In genomic region chr14:94040247-94040646, GRCh38 we compare ENCODE assay signal across 39 cellular contexts. TPM values are rescaled to one million over a fixed set of nuclear protein-coding genes. Genes with fewer than 3 reads are reported as not detected.
"Had no signal": no experiment of that assay in that cellular context is flagged by ENCODE, and none has a peak within 500 bp of the region (broad histone marks: within the 10 kb centered on the region; RNA-seq: fewer than 3 reads in every experiment).

No MANE protein-coding gene starts in this region.

- H3K4me3 Mint-ChIP-seq: activated CD4-positive, alpha-beta memory T cell treated with anti-CD3 and anti-CD28 coated beads, Interleukin-2, amount 10 ng/mL, durations not matched to agents 7 days and 5 days; activated CD8-positive, alpha-beta memory T cell treated with anti-CD3 and anti-CD28 coated beads, Interleukin-2, amount 10 ng/mL, durations not matched to agents 7 days and 5 days; activated naive CD8-positive, alpha-beta T cell; activated naive CD8-positive, alpha-beta T cell treated with anti-CD3 and anti-CD28 coated beads, Interleukin-2, amount 50 U/mL, for 24 hours; T-cell had no signal

- FAIRE-seq: RCC 7860 had no signal

- ATAC-seq: activated CD8-positive, alpha-beta memory T cell treated with anti-CD3 and anti-CD28 coated beads, Interleukin-2, amount 10 ng/mL, durations not matched to agents 7 days and 5 days; activated naive CD8-positive, alpha-beta T cell treated with anti-CD3 and anti-CD28 coated beads, Interleukin-2, amount 50 U/mL, for 24 hours; Right ventricle myocardium inferior; SK-N-SH treated with all-trans-retinoic acid at 6 μM for 48 hours; T-cell had no signal

- H3K9me3 ChIP-seq: MG63 had no signal

- H3K9me3 Mint-ChIP-seq: activated CD4-positive, alpha-beta memory T cell treated with anti-CD3 and anti-CD28 coated beads, Interleukin-2, amount 10 ng/mL, durations not matched to agents 7 days and 5 days; activated naive CD8-positive, alpha-beta T cell treated with anti-CD3 and anti-CD28 coated beads, Interleukin-2, amount 50 U/mL, for 24 hours; activated T-helper 2 cell treated with anti-CD3 and anti-CD28 coated beads, Interferon-gamma antibody, Interleukin-2, Interleukin-4, amounts not matched to agents 10 μg/mL and 5 μg/mL and 100 μg/mL, durations not matched to agents 14 hours and 24 hours and 36 hours; T-cell had no signal

- H3K27ac ChIP-seq: brain microvascular endothelial cell, PC-9, RWPE1, WERI-Rb-1 had no signal

- H3K27ac Mint-ChIP-seq: activated CD4-positive, alpha-beta memory T cell treated with anti-CD3 and anti-CD28 coated beads, Interleukin-2, amount 10 ng/mL, durations not matched to agents 7 days and 5 days; activated CD8-positive, alpha-beta memory T cell treated with anti-CD3 and anti-CD28 coated beads, Interleukin-2, amount 10 ng/mL, durations not matched to agents 7 days and 5 days; activated naive CD8-positive, alpha-beta T cell; activated naive CD8-positive, alpha-beta T cell treated with anti-CD3 and anti-CD28 coated beads, Interleukin-2, amount 50 U/mL, for 24 hours; activated T-helper 2 cell treated with anti-CD3 and anti-CD28 coated beads, Interferon-gamma antibody, Interleukin-2, Interleukin-4, amounts not matched to agents 10 μg/mL and 5 μg/mL and 100 μg/mL, durations not matched to agents 14 hours and 24 hours and 36 hours had no signal

- H3K4me2 ChIP-seq: PC-9 had no signal

- H3K27me3 Mint-ChIP-seq: activated CD4-positive, alpha-beta memory T cell treated with anti-CD3 and anti-CD28 coated beads, Interleukin-2, amount 10 ng/mL, durations not matched to agents 7 days and 5 days; activated CD8-positive, alpha-beta memory T cell treated with anti-CD3 and anti-CD28 coated beads, Interleukin-2, amount 10 ng/mL, durations not matched to agents 7 days and 5 days; activated naive CD8-positive, alpha-beta T cell; activated naive CD8-positive, alpha-beta T cell treated with anti-CD3 and anti-CD28 coated beads, Interleukin-2, amount 50 U/mL, for 24 hours; T-cell had no signal

- DNase-seq: activated CD4-positive, alpha-beta memory T cell treated with anti-CD3 and anti-CD28 coated beads, Interleukin-2, amount 10 ng/mL, durations not matched to agents 7 days and 5 days; activated CD4-positive, alpha-beta T cell treated with anti-CD3 and anti-CD28 coated beads for 1 hour; activated CD4-positive, alpha-beta T cell treated with anti-CD3 and anti-CD28 coated beads for 48 hours; activated CD4-positive, CD25-positive, alpha-beta regulatory T cell; activated CD8-positive, alpha-beta memory T cell treated with anti-CD3 and anti-CD28 coated beads for 24 hours; activated CD8-positive, alpha-beta memory T cell treated with anti-CD3 and anti-CD28 coated beads, Interleukin-2, amount 10 ng/mL, durations not matched to agents 7 days and 5 days; activated CD8-positive, alpha-beta memory T cell treated with anti-CD3 and anti-CD28 coated beads, Interleukin-2, amount 50 U/mL, for 48 hours; activated gamma-delta T cell; activated naive CD4-positive, alpha-beta T cell treated with Interleukin-2 at 50 U/mL for 16 hours; activated naive CD8-positive, alpha-beta T cell treated with anti-CD3 and anti-CD28 coated beads, Interleukin-2, amount 50 U/mL, for 24 hours; anterior cingulate cortex; brain microvascular endothelial cell; central memory CD4-positive, alpha-beta T cell; Kasumi-1; KG1; MG63; NCI-H1048; NCI-H1105 treated with DMSO at 0.1 percent for 48 hours; NCI-H1436; NCI-H2029; NCI-H510A; NCI-H526; NCI-H748 treated with DMSO at 0.1 percent for 48 hours; NK-92 treated with Interleukin-12 subunit alpha and Interleukin-12 subunit beta, amount 100 ng/mL, for 24 hours; PC-9; SIG-M5; T-cell; T-helper 2 cell; T-helper 9 cell; WERI-Rb-1 had no signal

- H2AFZ ChIP-seq: PC-9 had no signal

- H3K36me3 Mint-ChIP-seq: activated CD8-positive, alpha-beta memory T cell treated with anti-CD3 and anti-CD28 coated beads, Interleukin-2, amount 10 ng/mL, durations not matched to agents 7 days and 5 days; activated naive CD8-positive, alpha-beta T cell had no signal

- H3K4me3 ChIP-seq: MG63, PC-9 had no signal

- H3K27me3 ChIP-seq: brain microvascular endothelial cell, MG63 had no signal

- H3K36me3 ChIP-seq: MG63 had no signal

RNA-seq across cellular contexts. Expression of gene CCDC197, which starts 43.1 kb away (rescaled TPM):
- total RNA-seq: chondrocyte, OCI-LY7, PC-9, SK-MEL-5, T-cell had no signal
